In genomic region chr14:105023791-105024480, GRCh38 we compare ENCODE assay signal across 10 cellular contexts. TPM values are rescaled to one million over a fixed set of nuclear protein-coding genes. Genes with fewer than 3 reads are reported as not detected.
DNase-seq lines count a peak whose midpoint lies in the region; ATAC-seq and TF ChIP-seq lines count a peak whose summit lies in the region.
"Had no signal": no experiment of that assay in that cellular context is flagged by ENCODE, and none has a peak within 500 bp of the region (broad histone marks: within the 10 kb centered on the region; RNA-seq: fewer than 3 reads in every experiment).

No MANE protein-coding gene starts in this region.

- H3K27me3 ChIP-seq in SJSA1 (replicated peaks), result no peaks in the 10 kb centered on the region
- H3K27me3 ChIP-seq: suprapubic skin had no signal

- TF ChIP-seq CTCF in GM12864 (IDR thresholded peaks at IDR 0.05; ENCODE audit: low read depth, low read length, missing control alignments), result no peak
- no peak for TF ChIP-seq CTCF in epithelial cell of esophagus (IDR thresholded peaks at IDR 0.05; ENCODE audit: insufficient read depth, low read depth, low read length, missing control alignments)

- H3K4me1 ChIP-seq in SJSA1 (replicated peaks), result peaks cover 79% of the 10 kb centered on the region

- ATAC-seq in HG03159 (IDR thresholded peaks at IDR 0.05; ENCODE audit: unreplicated experiment), result no peak

- H3K4me3 ChIP-seq in GM12864 (ENCODE audit: low read depth, low read length) (peak overlapping the region; percentile 8; the same call in 1 of the 2 replicates), SJSA1 (peak overlapping the region; percentile 9), epithelial cell of esophagus (ENCODE audit: low read length) (no peak overlapping the region), skeletal muscle cell (ENCODE audit: low read depth, low read length) (no peak overlapping the region)
- H3K4me3 ChIP-seq: suprapubic skin had no signal

- H3K27ac ChIP-seq in SJSA1, result peak overlapping the region; percentile 96
- H3K27ac ChIP-seq: suprapubic skin had no signal

- 0 out of 2 replicates have a peak, but pooled peaks cover 2% of the 10 kb centered on the region for H3K9me3 ChIP-seq in SJSA1 (replicated peaks)
- H3K9me3 ChIP-seq: suprapubic skin had no signal

- no peak for DNase-seq in GM12864 (ENCODE audit: low read depth)
- peak in 1 of 2 experiments; percentile 76 for DNase-seq in SJSA1 (ENCODE audit: low read depth in 1 of 2, low spot score in 2 of 2)
- peak; percentile 68 for DNase-seq in epithelial cell of esophagus (ENCODE audit: low read depth)
- DNase-seq in skeletal muscle cell (ENCODE audit: low read depth), result peak; percentile 64
- no peak for DNase-seq in NCI-H774 (lab: John Stamatoyannopoulos, UW)
- no peak for DNase-seq in AML-193 (lab: John Stamatoyannopoulos, UW)
- DNase-seq: anterior cingulate cortex, head of caudate nucleus had no signal

- peaks cover 20% of the 10 kb centered on the region for H3K36me3 ChIP-seq in SJSA1
- H3K36me3 ChIP-seq: suprapubic skin had no signal

RNA-seq across cellular contexts. Expression of gene CDCA4, which starts 3.1 kb away (rescaled TPM):
- total RNA-seq in SJSA1 (2014; rRNA removed; shearing (Covaris generic)), result 63.2 and 83.6 TPM in 2 replicates

RNA-seq across cellular contexts. Expression of gene CLBA1, which starts 38.3 kb away (rescaled TPM):
- 3.6 and 3.8 TPM in 2 replicates for total RNA-seq in SJSA1 (2014; rRNA removed; shearing (Covaris generic))

RNA-seq across cellular contexts. Expression of gene GPR132, which starts 41.3 kb away (rescaled TPM):
- not detected in 2 replicates for total RNA-seq in SJSA1 (2014; rRNA removed; shearing (Covaris generic))

RNA-seq across cellular contexts. Expression of gene AHNAK2, which starts 45.8 kb away (rescaled TPM):
- total RNA-seq in SJSA1 (2014; rRNA removed; shearing (Covaris generic)), result 4.3 and 8.9 TPM in 2 replicates

Comparison
In these comparisons a context has a peak if more than half of its experiments do, and no peak if none do; other contexts are left out.
1. DNase-seq: peak in epithelial cell of esophagus (single experiment) and skeletal muscle cell (single experiment); none in GM12864 (single experiment), NCI-H774 (single experiment) and AML-193 (0 of 2).
2. H3K4me3 ChIP-seq: peak in GM12864 (single experiment) and SJSA1 (single experiment); none in epithelial cell of esophagus (single experiment) and skeletal muscle cell (single experiment).